13 cellular contexts compared by ENCODE assay signal in the genomic region with DNA sequence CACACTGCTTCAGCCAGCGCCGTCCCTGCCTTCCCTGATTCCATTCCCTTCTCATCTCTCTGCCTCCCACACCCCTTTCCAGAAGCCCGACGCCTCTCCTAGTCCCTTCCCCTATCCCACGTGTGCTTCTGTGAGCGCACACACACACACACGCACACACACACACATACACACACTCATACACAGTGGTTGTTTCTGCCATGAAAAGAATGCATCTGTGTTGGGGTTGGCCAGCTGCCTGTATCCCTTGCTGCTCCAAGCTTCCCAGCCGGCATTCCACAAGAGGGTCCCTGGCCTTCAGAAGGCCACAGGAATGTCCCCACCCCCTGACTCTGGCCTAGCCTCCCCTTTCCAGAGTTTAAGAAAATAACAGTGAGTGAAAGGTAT. TPM values are rescaled to one million over a fixed set of nuclear protein-coding genes. Genes with fewer than 3 reads are reported as not detected.
A peak's percentile ranks its signal among the peaks of the same experiment; 100 is the strongest.
DNase-seq lines count a peak whose midpoint lies in the region; ATAC-seq, FAIRE-seq and TF ChIP-seq lines count a peak whose summit lies in the region.
"Had no signal": no experiment of that assay in that cellular context is flagged by ENCODE, and none has a peak within 500 bp of the region (broad histone marks: within the 10 kb centered on the region; RNA-seq: fewer than 3 reads in every experiment).

No MANE protein-coding gene starts in this region.

- H3K4me3 Mint-ChIP-seq in nephron, result peak overlapping the region; percentile 4 to 33 (median 18)
- no peak overlapping the region for H3K4me3 Mint-ChIP-seq in activated CD4-positive, alpha-beta T cell treated with anti-CD3 and anti-CD28 coated beads for 36 hours
- H3K4me3 Mint-ChIP-seq: naive B cell; stimulated activated naive CD8-positive, alpha-beta T cell treated with anti-CD3 and anti-CD28 coated beads, Interleukin-15, Interleukin-2, amounts not matched to agents 100 ng/mL and 50 ng/mL, for 24 hours had no signal

- FAIRE-seq in urothelium cell line (lab: Jason Lieb, UNC), result peak; percentile 78

- no peaks in the 10 kb centered on the region for H3K27me3 Mint-ChIP-seq in nephron (ENCODE audit: low read depth)
- peaks cover 2% of the 10 kb centered on the region for H3K27me3 Mint-ChIP-seq in activated CD4-positive, alpha-beta T cell treated with anti-CD3 and anti-CD28 coated beads for 36 hours
- H3K27me3 Mint-ChIP-seq: stimulated activated naive CD8-positive, alpha-beta T cell treated with anti-CD3 and anti-CD28 coated beads, Interleukin-15, Interleukin-2, amounts not matched to agents 100 ng/mL and 50 ng/mL, for 24 hours had no signal

- no peak overlapping the region for H3K4me3 ChIP-seq in fibroblast of mammary gland (ENCODE audit: control insufficient read depth, low read depth, low read length)

- H3K9me3 Mint-ChIP-seq in nephron, result no peaks in the 10 kb centered on the region
- no peaks in the 10 kb centered on the region for H3K9me3 Mint-ChIP-seq in activated CD4-positive, alpha-beta T cell treated with anti-CD3 and anti-CD28 coated beads for 36 hours (ENCODE audit: low read depth)
- H3K9me3 Mint-ChIP-seq: naive B cell; stimulated activated naive CD8-positive, alpha-beta T cell treated with anti-CD3 and anti-CD28 coated beads, Interleukin-15, Interleukin-2, amounts not matched to agents 100 ng/mL and 50 ng/mL, for 24 hours had no signal

- H3K4me1 Mint-ChIP-seq in nephron, result peaks cover 44% of the 10 kb centered on the region
- H3K4me1 Mint-ChIP-seq in activated CD4-positive, alpha-beta T cell treated with anti-CD3 and anti-CD28 coated beads for 36 hours, result no peaks in the 10 kb centered on the region
- H3K4me1 Mint-ChIP-seq: naive B cell had no signal

- peak; percentile 20 for DNase-seq in DMS 273 (lab: John Stamatoyannopoulos, UW; ENCODE audit: unreplicated experiment)
- no peak for DNase-seq in DMS 273 treated with DMSO at 0.1 percent for 48 hours (lab: John Stamatoyannopoulos, UW)
- DNase-seq in fibroblast of mammary gland (ENCODE audit: low read depth), result peak; percentile 91
- peak; percentile 76 for DNase-seq in urothelium cell line (ENCODE audit: low spot score)
- DNase-seq in activated CD4-positive, alpha-beta T cell treated with anti-CD3 and anti-CD28 coated beads for 36 hours, result no peak
- no peak for DNase-seq in omental fat pad (ENCODE audit: low spot score)
- DNase-seq in GM19238 (ENCODE audit: insufficient read length, low spot score), result no peak
- DNase-seq: activated CD4-positive, alpha-beta T cell treated with anti-CD3 and anti-CD28 coated beads for 48 hours; cerebellar nuclear complex; naive B cell; NCI-H2029 had no signal

- H3K36me3 Mint-ChIP-seq in nephron (ENCODE audit: low read depth), result peaks cover 8% of the 10 kb centered on the region
- H3K36me3 Mint-ChIP-seq in activated CD4-positive, alpha-beta T cell treated with anti-CD3 and anti-CD28 coated beads for 36 hours (ENCODE audit: low read depth), result no peaks in the 10 kb centered on the region
- H3K36me3 Mint-ChIP-seq: naive B cell had no signal

- no peak for ATAC-seq in activated CD4-positive, alpha-beta T cell treated with anti-CD3 and anti-CD28 coated beads for 36 hours
- ATAC-seq in omental fat pad (ENCODE audit: low FRiP score), result no peak

- peak overlapping the region; percentile 81 to 94 (median 92) for H3K27ac Mint-ChIP-seq in nephron
- no peak overlapping the region for H3K27ac Mint-ChIP-seq in activated CD4-positive, alpha-beta T cell treated with anti-CD3 and anti-CD28 coated beads for 36 hours
- H3K27ac Mint-ChIP-seq: naive B cell; stimulated activated naive CD8-positive, alpha-beta T cell treated with anti-CD3 and anti-CD28 coated beads, Interleukin-15, Interleukin-2, amounts not matched to agents 100 ng/mL and 50 ng/mL, for 24 hours had no signal

- intact Hi-C loops in activated CD4-positive, alpha-beta T cell treated with anti-CD3 and anti-CD28 coated beads for 36 hours (cut with DNase I, micrococcal nuclease), result no loop called here

- CTCF ChIA-PET in activated CD4-positive, alpha-beta T cell treated with anti-CD3 and anti-CD28 coated beads for 36 hours (lab: Charles Lee), result no interaction called here

- TF ChIP-seq CTCF in fibroblast of mammary gland (conservative IDR thresholded peaks at IDR 0.05; ENCODE audit: control insufficient read depth, insufficient read depth, low read depth, low read length) (no peak), nephron (IDR thresholded peaks at IDR 0.05; ENCODE audit: unreplicated experiment in 3 of 3) (no peak), omental fat pad (IDR thresholded peaks at IDR 0.05) (no peak)

- POLR2A ChIA-PET in activated CD4-positive, alpha-beta T cell treated with anti-CD3 and anti-CD28 coated beads for 36 hours (lab: Charles Lee), result no interaction called here

RNA-seq across cellular contexts. Expression of gene MOCS1, which starts 51.7 kb away (rescaled TPM):
- total RNA-seq in activated CD4-positive, alpha-beta T cell treated with anti-CD3 and anti-CD28 coated beads for 36 hours, result 1 to 10 TPM; 6.2 to 6.4 TPM
- 10 to 100 TPM; 55.1 to 90.1 (median 62.6) TPM for total RNA-seq in omental fat pad

Comparison
In these comparisons a context has a peak if more than half of its experiments do, and no peak if none do; other contexts are left out.
1. DNase-seq: peak in DMS 273 (single experiment), fibroblast of mammary gland (single experiment) and urothelium cell line (single experiment); none in DMS 273 treated with DMSO at 0.1 percent for 48 hours (single experiment), activated CD4-positive, alpha-beta T cell treated with anti-CD3 and anti-CD28 coated beads for 36 hours (single experiment), omental fat pad (single experiment) and GM19238 (single experiment).
2. RNA of gene MOCS1, which starts 51.7 kb away (total RNA-seq): 55.1 to 90.1 TPM in omental fat pad; 6.2 to 6.4 TPM in activated CD4-positive, alpha-beta T cell treated with anti-CD3 and anti-CD28 coated beads for 36 hours; every median in the first group is over 4 times any median in the second.